Comparison of ENCODE assay signal across 31 cellular contexts in genomic region chr20:46541229-46541935, GRCh38. TPM values are rescaled to one million over a fixed set of nuclear protein-coding genes. Genes with fewer than 3 reads are reported as not detected.
"Had no signal": no experiment of that assay in that cellular context is flagged by ENCODE, and none has a peak within 500 bp of the region (broad histone marks: within the 10 kb centered on the region; RNA-seq: fewer than 3 reads in every experiment).

No MANE protein-coding gene starts in this region.

- H3K4me3 Mint-ChIP-seq: activated CD4-positive, alpha-beta T cell treated with anti-CD3 and anti-CD28 coated beads, Interleukin-2, amount 10 ng/mL, durations not matched to agents 7 days and 5 days; activated CD8-positive, alpha-beta T cell treated with anti-CD3 and anti-CD28 coated beads, Interleukin-2, amount 10 ng/mL, durations not matched to agents 7 days and 5 days; activated naive CD4-positive, alpha-beta T cell treated with anti-CD3 and anti-CD28 coated beads for 36 hours; activated T-cell treated with anti-CD3 and anti-CD28 coated beads, Interleukin-2, amount 50 U/mL, for 24 hours; activated T-helper 1 cell treated with anti-CD3 and anti-CD28 coated beads, Interleukin-12 subunit alpha, Interleukin-12 subunit beta, Interleukin-2, Interleukin-4 antibody, amounts not matched to agents 30 ng/mL and 10 ng/mL and 1 ng/mL, durations not matched to agents 14 hours and 24 hours and 36 hours; T-helper 1 cell treated with Interleukin-12 subunit alpha and Interleukin-12 subunit beta and Interleukin-4 antibody, amounts not matched to agents 30 μg/mL and 1 μg/mL, for 36 hours; T-helper 2 cell treated with Interferon-gamma antibody and Interleukin-4, amounts not matched to agents 5 μg/mL and 100 μg/mL, for 36 hours had no signal

- H3K9ac ChIP-seq: SK-N-SH had no signal

- H3K27ac Mint-ChIP-seq: activated CD4-positive, alpha-beta T cell treated with anti-CD3 and anti-CD28 coated beads, Interleukin-2, amount 10 ng/mL, durations not matched to agents 7 days and 5 days; activated CD8-positive, alpha-beta T cell treated with anti-CD3 and anti-CD28 coated beads, Interleukin-2, amount 10 ng/mL, durations not matched to agents 7 days and 5 days; activated naive CD4-positive, alpha-beta T cell treated with anti-CD3 and anti-CD28 coated beads for 36 hours; activated naive CD4-positive, alpha-beta T cell treated with anti-CD3 and anti-CD28 coated beads, Interleukin-2, amount 50 U/mL, for 72 hours; activated T-cell treated with anti-CD3 and anti-CD28 coated beads, Interleukin-2, amount 50 U/mL, for 24 hours; activated T-helper 1 cell treated with anti-CD3 and anti-CD28 coated beads, Interleukin-12 subunit alpha, Interleukin-12 subunit beta, Interleukin-2, Interleukin-4 antibody, amounts not matched to agents 30 ng/mL and 10 ng/mL and 1 ng/mL, durations not matched to agents 14 hours and 24 hours and 36 hours; T-helper 1 cell treated with Interleukin-12 subunit alpha and Interleukin-12 subunit beta and Interleukin-4 antibody, amounts not matched to agents 30 μg/mL and 1 μg/mL, for 36 hours; T-helper 2 cell treated with Interferon-gamma antibody and Interleukin-4, amounts not matched to agents 5 μg/mL and 100 μg/mL, for 36 hours had no signal

- H3K36me3 ChIP-seq: brain microvascular endothelial cell, SJSA1 had no signal

- DNase-seq: activated CD4-positive, alpha-beta T cell treated with anti-CD3 and anti-CD28 coated beads, Interleukin-2, amount 10 ng/mL, durations not matched to agents 7 days and 5 days; activated CD4-positive, alpha-beta T cell treated with anti-CD3 and anti-CD28 coated beads, Interleukin-2, amount 50 U/mL, for 48 hours; activated CD8-positive, alpha-beta T cell treated with anti-CD3 and anti-CD28 coated beads, Interleukin-2, amount 10 ng/mL, durations not matched to agents 7 days and 5 days; activated gamma-delta T cell treated with Interleukin-2 at 50 U/mL for 16 hours; activated naive CD4-positive, alpha-beta T cell treated with anti-CD3 and anti-CD28 coated beads for 36 hours; activated T-cell treated with anti-CD3 and anti-CD28 coated beads, Interleukin-2, amount 50 U/mL, for 24 hours; aorta; brain microvascular endothelial cell; central memory CD4-positive, alpha-beta T cell; NCI-H1092 treated with DMSO at 0.1 percent for 48 hours; NCI-H1417; NCI-H146; NCI-H187; NCI-H2029 treated with DMSO at 0.1 percent for 48 hours; NCI-H2107; NCI-H2171; NCI-H226; NCI-H524 treated with DMSO at 0.1 percent for 48 hours; SHP77 treated with DMSO at 0.1 percent for 48 hours; SK-N-SH had no signal

- FAIRE-seq: TTC549 had no signal

- H3K4me2 ChIP-seq: SK-N-SH had no signal

- H3K9me3 Mint-ChIP-seq: activated CD4-positive, alpha-beta T cell treated with anti-CD3 and anti-CD28 coated beads, Interleukin-2, amount 10 ng/mL, durations not matched to agents 7 days and 5 days; activated naive CD4-positive, alpha-beta T cell treated with anti-CD3 and anti-CD28 coated beads for 36 hours; activated naive CD4-positive, alpha-beta T cell treated with anti-CD3 and anti-CD28 coated beads, Interleukin-2, amount 50 U/mL, for 72 hours; activated T-cell treated with anti-CD3 and anti-CD28 coated beads, Interleukin-2, amount 50 U/mL, for 24 hours; activated T-helper 1 cell treated with anti-CD3 and anti-CD28 coated beads, Interleukin-12 subunit alpha, Interleukin-12 subunit beta, Interleukin-2, Interleukin-4 antibody, amounts not matched to agents 30 ng/mL and 10 ng/mL and 1 ng/mL, durations not matched to agents 14 hours and 24 hours and 36 hours; T-helper 1 cell treated with Interleukin-12 subunit alpha and Interleukin-12 subunit beta and Interleukin-4 antibody, amounts not matched to agents 30 μg/mL and 1 μg/mL, for 36 hours; T-helper 2 cell treated with Interferon-gamma antibody and Interleukin-4, amounts not matched to agents 5 μg/mL and 100 μg/mL, for 36 hours had no signal

- H3K36me3 Mint-ChIP-seq: activated naive CD4-positive, alpha-beta T cell treated with anti-CD3 and anti-CD28 coated beads, Interleukin-2, amount 50 U/mL, for 72 hours had no signal

- H3K4me1 ChIP-seq: SJSA1 had no signal

- H3K9me3 ChIP-seq: SJSA1, SK-N-SH had no signal

- ATAC-seq: activated CD8-positive, alpha-beta T cell treated with anti-CD3 and anti-CD28 coated beads, Interleukin-2, amount 10 ng/mL, durations not matched to agents 7 days and 5 days; activated naive CD4-positive, alpha-beta T cell treated with anti-CD3 and anti-CD28 coated beads, Interleukin-2, amount 50 U/mL, for 72 hours; Panc1 had no signal

- H3K27me3 ChIP-seq: brain microvascular endothelial cell had no signal

- H3K27ac ChIP-seq: brain microvascular endothelial cell, SJSA1 had no signal

- H3K4me3 ChIP-seq: SJSA1 had no signal

RNA-seq across cellular contexts. Expression of gene OCSTAMP, which starts 9.1 kb away (rescaled TPM):
- total RNA-seq: activated CD4-positive, alpha-beta T cell treated with anti-CD3 and anti-CD28 coated beads, Interleukin-2, amount 10 ng/mL, durations not matched to agents 7 days and 5 days; activated CD8-positive, alpha-beta T cell treated with anti-CD3 and anti-CD28 coated beads, Interleukin-2, amount 10 ng/mL, durations not matched to agents 7 days and 5 days; activated naive CD4-positive, alpha-beta T cell treated with anti-CD3 and anti-CD28 coated beads for 36 hours; aorta; cerebellum; M059J; NCI-H460; RPMI7951; SJSA1 had no signal
- polyA plus RNA-seq: aorta, SK-N-SH had no signal

RNA-seq across cellular contexts. Expression of gene ZNF334, which starts 28.0 kb away (rescaled TPM):
- total RNA-seq: RPMI7951 had no signal
